14 cellular contexts compared by ENCODE assay signal in genomic region chr3:114052216-114052615, GRCh38. TPM values are rescaled to one million over a fixed set of nuclear protein-coding genes. Genes with fewer than 3 reads are reported as not detected.
DNase-seq lines count a peak whose midpoint lies in the region; ATAC-seq and TF ChIP-seq lines count a peak whose summit lies in the region.
"Had no signal": no experiment of that assay in that cellular context is flagged by ENCODE, and none has a peak within 500 bp of the region (broad histone marks: within the 10 kb centered on the region; RNA-seq: fewer than 3 reads in every experiment).

No MANE protein-coding gene starts in this region.

- intact Hi-C loops in tibial artery (cut with DNase I; ENCODE audit: low total_unique reads), result no loop called here

- no peaks in the 10 kb centered on the region for H3K36me3 ChIP-seq in GM23248 (ENCODE audit: low read depth)
- no peaks in the 10 kb centered on the region for H3K36me3 ChIP-seq in tibial artery
- H3K36me3 ChIP-seq: BLaER1 had no signal

- H3K9me3 ChIP-seq in GM23248 (ENCODE audit: low read depth), result no peaks in the 10 kb centered on the region
- no peaks in the 10 kb centered on the region for H3K9me3 ChIP-seq in tibial artery
- H3K9me3 ChIP-seq: BLaER1 had no signal

- H3K4me3 ChIP-seq in AG10803 (ENCODE audit: low read length) (no peak overlapping the region), GM23248 (no peak overlapping the region), epithelial cell of esophagus (ENCODE audit: low read length) (no peak overlapping the region), tibial artery (no peak overlapping the region)
- H3K4me3 ChIP-seq: BLaER1 had no signal

- H3K27me3 ChIP-seq in GM23248 (replicated peaks; ENCODE audit: insufficient read depth) (no peaks in the 10 kb centered on the region), tibial artery (no peaks in the 10 kb centered on the region)
- H3K27me3 ChIP-seq: BLaER1 had no signal

- TF ChIP-seq CTCF in AG10803 (conservative IDR thresholded peaks at IDR 0.05; ENCODE audit: low read length) (no peak), epithelial cell of esophagus (IDR thresholded peaks at IDR 0.05; ENCODE audit: insufficient read depth, low read depth, low read length, missing control alignments) (no peak), tibial artery (IDR thresholded peaks at IDR 0.05) (no peak)

- in situ Hi-C loops in GM23248 (cut with MboI), result no loop called here

- H3K4me1 ChIP-seq in GM23248 (ENCODE audit: insufficient read depth) (no peaks in the 10 kb centered on the region), tibial artery (peaks cover 0 to 6% (median 2%) of the 10 kb centered on the region in 4 donors)

- no peaks in the 10 kb centered on the region for H3K9me2 ChIP-seq in GM23248 (ENCODE audit: insufficient read depth)

- DNase-seq in AG10803 (ENCODE audit: low read depth), result peak; percentile 2
- peak; percentile 48 for DNase-seq in GM23248
- peak; percentile 7 for DNase-seq in epithelial cell of esophagus (ENCODE audit: low read depth)
- DNase-seq in stromal cell of bone marrow (ENCODE audit: low read depth), result peak; percentile 9
- DNase-seq in tibial artery, result no peak
- no peak for DNase-seq in COLO668 (lab: John Stamatoyannopoulos, UW; ENCODE audit: unreplicated experiment)
- DNase-seq: ACHN; AML-193; CD8-positive, alpha-beta memory T cell; DMS53; KG1 had no signal

- no peak overlapping the region for H3K9ac ChIP-seq in GM23248
- H3K9ac ChIP-seq: BLaER1 had no signal

- ATAC-seq in HG03565 (IDR thresholded peaks at IDR 0.05; ENCODE audit: unreplicated experiment), result no peak
- ATAC-seq: HCT116 had no signal

- no peak overlapping the region for H2AFZ ChIP-seq in GM23248

- no peaks in the 10 kb centered on the region for H4K20me1 ChIP-seq in GM23248 (ENCODE audit: insufficient read depth)
- H4K20me1 ChIP-seq: BLaER1 had no signal

- 72 to 86% methylated on average over 2 of the region's 2 CpGs for WGBS in GM23248 (ENCODE audit: low coverage in 1 of 2, low lambda C conversion rate in 2 of 2, missing lambda C conversion rate in 2 of 2), 2 experiments

- H3K79me2 ChIP-seq in GM23248 (ENCODE audit: insufficient read depth), result peaks cover 6% of the 10 kb centered on the region

- no peak overlapping the region for H3K4me2 ChIP-seq in GM23248 (ENCODE audit: unreplicated experiment)
- H3K4me2 ChIP-seq: BLaER1 had no signal

- no peak overlapping the region for H3K27ac ChIP-seq in GM23248
- H3K27ac ChIP-seq in tibial artery, result no peak overlapping the region
- H3K27ac ChIP-seq: BLaER1 had no signal

- H3F3A ChIP-seq in GM23248 (ENCODE audit: insufficient read depth), result no peaks in the 10 kb centered on the region

RNA-seq across cellular contexts. Expression of gene CCDC191, which starts 4.1 kb away (rescaled TPM):
- 0.43 and 2.4 TPM in 2 replicates for total RNA-seq in GM23248 (2014; rRNA removed; shearing (Covaris generic))
- polyA plus RNA-seq in GM23248 (2016; fragmentation: Nextera tagmentation; extraction: Ambion mirVana), result 1.1 and 1.5 TPM in 2 replicates

RNA-seq across cellular contexts. Expression of gene QTRT2, which starts 4.3 kb away (rescaled TPM):
- 11.7 and 19.9 TPM in 2 replicates for total RNA-seq in GM23248 (2014; rRNA removed; shearing (Covaris generic))
- polyA plus RNA-seq in GM23248 (2016; fragmentation: Nextera tagmentation; extraction: Ambion mirVana), result 8.3 and 10.9 TPM in 2 replicates

Comparison
In these comparisons a context has a peak if more than half of its experiments do, and no peak if none do; other contexts are left out.
1. DNase-seq: peak in AG10803 (single experiment), GM23248 (single experiment), epithelial cell of esophagus (single experiment) and stromal cell of bone marrow (single experiment); none in tibial artery (0 of 2) and COLO668 (single experiment).